1 cellular context compared by ENCODE assay signal in the genomic region with DNA sequence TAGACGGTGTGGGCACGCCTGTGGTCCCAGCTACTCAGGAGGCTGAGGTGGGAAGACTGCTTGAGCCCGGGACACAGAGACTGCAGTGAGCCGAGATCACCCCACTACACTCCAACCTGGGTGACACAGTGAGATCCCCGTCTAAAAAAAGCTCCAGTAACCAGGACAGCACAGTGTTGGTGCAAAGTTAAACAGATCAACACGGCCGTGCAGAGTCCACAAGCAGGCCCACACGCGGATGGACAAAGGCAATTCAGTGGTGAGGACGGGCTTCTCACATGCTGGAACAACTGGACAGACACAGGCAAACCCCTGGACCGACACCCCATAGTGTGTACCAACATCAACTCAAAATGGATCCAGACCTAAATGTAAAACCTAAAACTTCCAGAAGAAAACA.
A peak's percentile ranks its signal among the peaks of the same experiment; 100 is the strongest.
TF ChIP-seq lines count a peak whose summit lies in the region.

No MANE protein-coding gene starts in this region.

TF ChIP-seq in HepG2, 621 proteins besides CTCF, POLR2A, EP300 and RAD21 (continued from another document):
- TF ChIP-seq, protein P1, sequence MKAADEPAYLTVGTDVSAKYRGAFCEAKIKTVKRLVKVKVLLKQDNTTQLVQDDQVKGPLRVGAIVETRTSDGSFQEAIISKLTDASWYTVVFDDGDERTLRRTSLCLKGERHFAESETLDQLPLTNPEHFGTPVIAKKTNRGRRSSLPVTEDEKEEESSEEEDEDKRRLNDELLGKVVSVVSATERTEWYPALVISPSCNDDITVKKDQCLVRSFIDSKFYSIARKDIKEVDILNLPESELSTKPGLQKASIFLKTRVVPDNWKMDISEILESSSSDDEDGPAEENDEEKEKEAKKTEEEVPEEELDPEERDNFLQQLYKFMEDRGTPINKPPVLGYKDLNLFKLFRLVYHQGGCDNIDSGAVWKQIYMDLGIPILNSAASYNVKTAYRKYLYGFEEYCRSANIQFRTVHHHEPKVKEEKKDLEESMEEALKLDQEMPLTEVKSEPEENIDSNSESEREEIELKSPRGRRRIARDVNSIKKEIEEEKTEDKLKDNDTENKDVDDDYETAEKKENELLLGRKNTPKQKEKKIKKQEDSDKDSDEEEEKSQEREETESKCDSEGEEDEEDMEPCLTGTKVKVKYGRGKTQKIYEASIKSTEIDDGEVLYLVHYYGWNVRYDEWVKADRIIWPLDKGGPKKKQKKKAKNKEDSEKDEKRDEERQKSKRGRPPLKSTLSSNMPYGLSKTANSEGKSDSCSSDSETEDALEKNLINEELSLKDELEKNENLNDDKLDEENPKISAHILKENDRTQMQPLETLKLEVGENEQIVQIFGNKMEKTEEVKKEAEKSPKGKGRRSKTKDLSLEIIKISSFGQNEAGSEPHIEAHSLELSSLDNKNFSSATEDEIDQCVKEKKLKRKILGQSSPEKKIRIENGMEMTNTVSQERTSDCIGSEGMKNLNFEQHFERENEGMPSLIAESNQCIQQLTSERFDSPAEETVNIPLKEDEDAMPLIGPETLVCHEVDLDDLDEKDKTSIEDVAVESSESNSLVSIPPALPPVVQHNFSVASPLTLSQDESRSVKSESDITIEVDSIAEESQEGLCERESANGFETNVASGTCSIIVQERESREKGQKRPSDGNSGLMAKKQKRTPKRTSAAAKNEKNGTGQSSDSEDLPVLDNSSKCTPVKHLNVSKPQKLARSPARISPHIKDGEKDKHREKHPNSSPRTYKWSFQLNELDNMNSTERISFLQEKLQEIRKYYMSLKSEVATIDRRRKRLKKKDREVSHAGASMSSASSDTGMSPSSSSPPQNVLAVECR (CRISPR knock-in tag; IDR thresholded peaks at IDR 0.05; ENCODE audit: borderline replicate concordance) = peak; percentile 52; the same call in 1 of the 2 replicates
- TF ChIP-seq IKZF4 (CRISPR knock-in tag; IDR thresholded peaks at IDR 0.05; ENCODE audit: borderline replicate concordance, low read depth, not compliant biosample characterization) (no peak), ZNF614 (CRISPR knock-in tag; IDR thresholded peaks at IDR 0.05; ENCODE audit: borderline replicate concordance) (no peak), XRCC5 (optimal IDR thresholded peaks at IDR 0.05; ENCODE audit: low read length) (peak; percentile 48), MED1 (CRISPR knock-in tag; IDR thresholded peaks at IDR 0.05) (peak; percentile 62), YEATS4 (CRISPR knock-in tag; IDR thresholded peaks at IDR 0.05; ENCODE audit: borderline replicate concordance) (peak; percentile 66), ZNF766 (CRISPR knock-in tag; IDR thresholded peaks at IDR 0.05; ENCODE audit: borderline replicate concordance) (no peak), DMAP1 (CRISPR knock-in tag; IDR thresholded peaks at IDR 0.05) (0 out of 2 replicates have a peak, but pooled peaks have one; percentile 50), HNF4A (CRISPR knock-in tag; IDR thresholded peaks at IDR 0.05) (peak; percentile 88), ZNF629 (CRISPR knock-in tag; conservative IDR thresholded peaks at IDR 0.05) (0 out of 2 replicates have a peak, but pooled peaks have one; percentile 11), HOXA9 (CRISPR knock-in tag; IDR thresholded peaks at IDR 0.05; ENCODE audit: borderline replicate concordance) (no peak), HDAC2 (CRISPR knock-in tag; IDR thresholded peaks at IDR 0.05) (peak; percentile 67; the same call in 1 of the 2 replicates), FOXO1 (CRISPR knock-in tag; IDR thresholded peaks at IDR 0.05) (peak; percentile 68), SOX13 (IDR thresholded peaks at IDR 0.05) (no peak), SOX13 (CRISPR knock-in tag; conservative IDR thresholded peaks at IDR 0.05 in 1 of 2, IDR thresholded peaks at IDR 0.05 in 1 of 2) (peak in 1 of 2 experiments; percentile 50; a peak in 1 of 4 replicates), MAZ (IDR thresholded peaks at IDR 0.05; ENCODE audit: borderline replicate concordance, low read depth, low read length) (no peak), MAZ (CRISPR knock-in tag; IDR thresholded peaks at IDR 0.05; ENCODE audit: low read depth) (no peak), ZNF121 (CRISPR knock-in tag; IDR thresholded peaks at IDR 0.05) (peak; percentile 95), SSRP1 (CRISPR knock-in tag; IDR thresholded peaks at IDR 0.05) (no peak), ZNF777 (CRISPR knock-in tag; IDR thresholded peaks at IDR 0.05) (peak; percentile 79), HOXA3 (CRISPR knock-in tag; IDR thresholded peaks at IDR 0.05) (peak; percentile 71; the same call in 1 of the 2 replicates), ZNF83 (CRISPR knock-in tag; IDR thresholded peaks at IDR 0.05; ENCODE audit: borderline replicate concordance) (no peak), HNRNPK (IDR thresholded peaks at IDR 0.05; ENCODE audit: low read depth, low read length, poor library complexity, severe bottlenecking) (no peak), ZBTB38 (CRISPR knock-in tag; IDR thresholded peaks at IDR 0.05) (peak; percentile 93)
- TF ChIP-seq, protein P2, sequence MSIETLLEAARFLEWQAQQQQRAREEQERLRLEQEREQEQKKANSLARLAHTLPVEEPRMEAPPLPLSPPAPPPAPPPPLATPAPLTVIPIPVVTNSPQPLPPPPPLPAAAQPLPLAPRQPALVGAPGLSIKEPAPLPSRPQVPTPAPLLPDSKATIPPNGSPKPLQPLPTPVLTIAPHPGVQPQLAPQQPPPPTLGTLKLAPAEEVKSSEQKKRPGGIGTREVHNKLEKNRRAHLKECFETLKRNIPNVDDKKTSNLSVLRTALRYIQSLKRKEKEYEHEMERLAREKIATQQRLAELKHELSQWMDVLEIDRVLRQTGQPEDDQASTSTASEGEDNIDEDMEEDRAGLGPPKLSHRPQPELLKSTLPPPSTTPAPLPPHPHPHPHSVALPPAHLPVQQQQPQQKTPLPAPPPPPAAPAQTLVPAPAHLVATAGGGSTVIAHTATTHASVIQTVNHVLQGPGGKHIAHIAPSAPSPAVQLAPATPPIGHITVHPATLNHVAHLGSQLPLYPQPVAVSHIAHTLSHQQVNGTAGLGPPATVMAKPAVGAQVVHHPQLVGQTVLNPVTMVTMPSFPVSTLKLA (IDR thresholded peaks at IDR 0.05) = peak; percentile 29; the same call in 1 of the 2 replicates
- TF ChIP-seq, protein P3, sequence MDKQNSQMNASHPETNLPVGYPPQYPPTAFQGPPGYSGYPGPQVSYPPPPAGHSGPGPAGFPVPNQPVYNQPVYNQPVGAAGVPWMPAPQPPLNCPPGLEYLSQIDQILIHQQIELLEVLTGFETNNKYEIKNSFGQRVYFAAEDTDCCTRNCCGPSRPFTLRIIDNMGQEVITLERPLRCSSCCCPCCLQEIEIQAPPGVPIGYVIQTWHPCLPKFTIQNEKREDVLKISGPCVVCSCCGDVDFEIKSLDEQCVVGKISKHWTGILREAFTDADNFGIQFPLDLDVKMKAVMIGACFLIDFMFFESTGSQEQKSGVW (CRISPR knock-in tag; IDR thresholded peaks at IDR 0.05; ENCODE audit: borderline replicate concordance) = no peak
- TF ChIP-seq, protein P4, sequence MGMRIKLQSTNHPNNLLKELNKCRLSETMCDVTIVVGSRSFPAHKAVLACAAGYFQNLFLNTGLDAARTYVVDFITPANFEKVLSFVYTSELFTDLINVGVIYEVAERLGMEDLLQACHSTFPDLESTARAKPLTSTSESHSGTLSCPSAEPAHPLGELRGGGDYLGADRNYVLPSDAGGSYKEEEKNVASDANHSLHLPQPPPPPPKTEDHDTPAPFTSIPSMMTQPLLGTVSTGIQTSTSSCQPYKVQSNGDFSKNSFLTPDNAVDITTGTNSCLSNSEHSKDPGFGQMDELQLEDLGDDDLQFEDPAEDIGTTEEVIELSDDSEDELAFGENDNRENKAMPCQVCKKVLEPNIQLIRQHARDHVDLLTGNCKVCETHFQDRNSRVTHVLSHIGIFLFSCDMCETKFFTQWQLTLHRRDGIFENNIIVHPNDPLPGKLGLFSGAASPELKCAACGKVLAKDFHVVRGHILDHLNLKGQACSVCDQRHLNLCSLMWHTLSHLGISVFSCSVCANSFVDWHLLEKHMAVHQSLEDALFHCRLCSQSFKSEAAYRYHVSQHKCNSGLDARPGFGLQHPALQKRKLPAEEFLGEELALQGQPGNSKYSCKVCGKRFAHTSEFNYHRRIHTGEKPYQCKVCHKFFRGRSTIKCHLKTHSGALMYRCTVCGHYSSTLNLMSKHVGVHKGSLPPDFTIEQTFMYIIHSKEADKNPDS (CRISPR knock-in tag; IDR thresholded peaks at IDR 0.05) = no peak
- TF ChIP-seq, protein P5, sequence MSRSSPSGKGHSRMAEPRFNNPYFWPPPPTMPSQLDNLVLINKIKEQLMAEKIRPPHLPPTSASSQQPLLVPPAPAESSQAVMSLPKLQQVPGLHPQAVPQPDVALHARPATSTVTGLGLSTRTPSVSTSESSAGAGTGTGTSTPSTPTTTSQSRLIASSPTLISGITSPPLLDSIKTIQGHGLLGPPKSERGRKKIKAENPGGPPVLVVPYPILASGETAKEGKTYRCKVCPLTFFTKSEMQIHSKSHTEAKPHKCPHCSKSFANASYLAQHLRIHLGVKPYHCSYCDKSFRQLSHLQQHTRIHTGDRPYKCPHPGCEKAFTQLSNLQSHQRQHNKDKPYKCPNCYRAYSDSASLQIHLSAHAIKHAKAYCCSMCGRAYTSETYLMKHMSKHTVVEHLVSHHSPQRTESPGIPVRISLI (CRISPR knock-in tag; IDR thresholded peaks at IDR 0.05; ENCODE audit: borderline replicate concordance) = peak; percentile 77; the same call in 1 of the 2 replicates
- TF ChIP-seq, protein P6, sequence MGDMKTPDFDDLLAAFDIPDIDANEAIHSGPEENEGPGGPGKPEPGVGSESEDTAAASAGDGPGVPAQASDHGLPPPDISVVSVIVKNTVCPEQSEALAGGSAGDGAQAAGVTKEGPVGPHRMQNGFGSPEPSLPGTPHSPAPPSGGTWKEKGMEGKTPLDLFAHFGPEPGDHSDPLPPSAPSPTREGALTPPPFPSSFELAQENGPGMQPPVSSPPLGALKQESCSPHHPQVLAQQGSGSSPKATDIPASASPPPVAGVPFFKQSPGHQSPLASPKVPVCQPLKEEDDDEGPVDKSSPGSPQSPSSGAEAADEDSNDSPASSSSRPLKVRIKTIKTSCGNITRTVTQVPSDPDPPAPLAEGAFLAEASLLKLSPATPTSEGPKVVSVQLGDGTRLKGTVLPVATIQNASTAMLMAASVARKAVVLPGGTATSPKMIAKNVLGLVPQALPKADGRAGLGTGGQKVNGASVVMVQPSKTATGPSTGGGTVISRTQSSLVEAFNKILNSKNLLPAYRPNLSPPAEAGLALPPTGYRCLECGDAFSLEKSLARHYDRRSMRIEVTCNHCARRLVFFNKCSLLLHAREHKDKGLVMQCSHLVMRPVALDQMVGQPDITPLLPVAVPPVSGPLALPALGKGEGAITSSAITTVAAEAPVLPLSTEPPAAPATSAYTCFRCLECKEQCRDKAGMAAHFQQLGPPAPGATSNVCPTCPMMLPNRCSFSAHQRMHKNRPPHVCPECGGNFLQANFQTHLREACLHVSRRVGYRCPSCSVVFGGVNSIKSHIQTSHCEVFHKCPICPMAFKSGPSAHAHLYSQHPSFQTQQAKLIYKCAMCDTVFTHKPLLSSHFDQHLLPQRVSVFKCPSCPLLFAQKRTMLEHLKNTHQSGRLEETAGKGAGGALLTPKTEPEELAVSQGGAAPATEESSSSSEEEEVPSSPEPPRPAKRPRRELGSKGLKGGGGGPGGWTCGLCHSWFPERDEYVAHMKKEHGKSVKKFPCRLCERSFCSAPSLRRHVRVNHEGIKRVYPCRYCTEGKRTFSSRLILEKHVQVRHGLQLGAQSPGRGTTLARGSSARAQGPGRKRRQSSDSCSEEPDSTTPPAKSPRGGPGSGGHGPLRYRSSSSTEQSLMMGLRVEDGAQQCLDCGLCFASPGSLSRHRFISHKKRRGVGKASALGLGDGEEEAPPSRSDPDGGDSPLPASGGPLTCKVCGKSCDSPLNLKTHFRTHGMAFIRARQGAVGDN (CRISPR knock-in tag; IDR thresholded peaks at IDR 0.05) = peak; percentile 57
